Comparison of ENCODE assay signal across 8 cellular contexts in genomic region chr17:59330314-59330942, GRCh38. TPM values are rescaled to one million over a fixed set of nuclear protein-coding genes. Genes with fewer than 3 reads are reported as not detected.
DNase-seq lines count a peak whose midpoint lies in the region; ATAC-seq and TF ChIP-seq lines count a peak whose summit lies in the region.

No MANE protein-coding gene starts in this region.

- H3F3A ChIP-seq in DOHH2 (ENCODE audit: control insufficient read depth, insufficient read depth): peaks cover 11% of the 10 kb centered on the region
- peaks cover 42% of the 10 kb centered on the region for H3F3A ChIP-seq in neural progenitor cell (ENCODE audit: low read depth)

- H3K9ac ChIP-seq in OCI-LY3 (ENCODE audit: low read length) (peak overlapping the region; percentile 44), neural progenitor cell (no peak overlapping the region)

- no peaks in the 10 kb centered on the region for H3K9me3 Mint-ChIP-seq in neural progenitor cell

- H3K36me3 ChIP-seq in DOHH2 (ENCODE audit: control insufficient read depth, low read length) (no peaks in the 10 kb centered on the region), OCI-LY3 (replicated peaks; ENCODE audit: low read depth, low read length) (peaks cover 2% of the 10 kb centered on the region), neural progenitor cell (no peaks in the 10 kb centered on the region)

- H3K4me3 ChIP-seq in DOHH2 (ENCODE audit: low read length): no peak overlapping the region
- peak overlapping the region; percentile 46 for H3K4me3 ChIP-seq in OCI-LY3 (ENCODE audit: low read length)
- H3K4me3 ChIP-seq in neural progenitor cell: peak overlapping the region; percentile 79

- H3K4me1 Mint-ChIP-seq in neural progenitor cell: peaks cover 44% of the 10 kb centered on the region

- no peaks in the 10 kb centered on the region for H3K9me2 ChIP-seq in DOHH2 (replicated peaks; ENCODE audit: control insufficient read depth, low read length)

- POLR2A ChIA-PET in HEK293T (lab: Yijun Ruan, JAX): no interaction called here

- H3K9me3 ChIP-seq in DOHH2 (ENCODE audit: control insufficient read depth, insufficient read depth, low read length): no peaks in the 10 kb centered on the region
- no peaks in the 10 kb centered on the region for H3K9me3 ChIP-seq in OCI-LY3 (ENCODE audit: insufficient read depth, low read length)
- no peaks in the 10 kb centered on the region for H3K9me3 ChIP-seq in neural progenitor cell (ENCODE audit: low read depth)

- H3K79me2 ChIP-seq in DOHH2 (ENCODE audit: control insufficient read depth, low read length) (no peaks in the 10 kb centered on the region), OCI-LY3 (ENCODE audit: low read length) (peaks cover 39% of the 10 kb centered on the region), neural progenitor cell (ENCODE audit: low read depth) (peaks cover 35% of the 10 kb centered on the region)

- H3K36me3 Mint-ChIP-seq in neural progenitor cell: no peaks in the 10 kb centered on the region

- peak; percentile 49 for DNase-seq in neural progenitor cell (ENCODE audit: low spot score)
- DNase-seq in HEK293T (ENCODE audit: extremely low spot score): no peak
- DNase-seq in KBM-7: no peak
- no peak for DNase-seq in NCI-H1436 (lab: John Stamatoyannopoulos, UW)
- DNase-seq in NCI-H2081 (lab: John Stamatoyannopoulos, UW): no peak

- no peak overlapping the region for H3K27ac ChIP-seq in DOHH2 (ENCODE audit: low read depth, low read length)
- H3K27ac ChIP-seq in OCI-LY3 (ENCODE audit: low read length): peak overlapping the region; percentile 79
- no peak overlapping the region for H3K27ac ChIP-seq in neural progenitor cell

- H3K27me3 ChIP-seq in DOHH2 (ENCODE audit: control insufficient read depth, low read length) (peaks cover 33% of the 10 kb centered on the region), OCI-LY3 (ENCODE audit: low read depth, low read length) (no peaks in the 10 kb centered on the region), neural progenitor cell (peaks cover 19% of the 10 kb centered on the region)

- peak; percentile 33 for ATAC-seq in esophagus mucosa

- peaks cover 5% of the 10 kb centered on the region for H3K27me3 Mint-ChIP-seq in neural progenitor cell (ENCODE audit: insufficient read depth, low read depth)

- CTCF ChIA-PET in HEK293T (lab: Yijun Ruan, JAX): interaction anchor here (0.8 to 1.8 kb wide), 14 partner anchors 15 to 229 kb away, joined by 3 to 26 read pairs (median 4); no protein-coding TSS in a partner anchor

- H3K27ac Mint-ChIP-seq in neural progenitor cell: peak overlapping the region; percentile 75

- peak overlapping the region; percentile 76 for H3K4me3 Mint-ChIP-seq in neural progenitor cell

- H2AFZ ChIP-seq in OCI-LY3 (ENCODE audit: low read depth, low read length) (no peak overlapping the region), neural progenitor cell (replicated peaks) (no peak overlapping the region)

- in situ Hi-C loops in KBM-7 (cut with MboI; ENCODE audit: low pct_unique_long_range_greater_than_20kb, low sequenced_read_pairs): no loop called here

- peak overlapping the region; percentile 4; the same call in 1 of the 2 replicates for H3K4me2 ChIP-seq in DOHH2 (ENCODE audit: low read length)
- peak overlapping the region; percentile 99 for H3K4me2 ChIP-seq in OCI-LY3 (ENCODE audit: low read length)
- peak overlapping the region; percentile 74 for H3K4me2 ChIP-seq in neural progenitor cell

- H4K20me1 ChIP-seq in DOHH2 (ENCODE audit: control insufficient read depth, insufficient read depth, low read depth, low read length) (no peaks in the 10 kb centered on the region), OCI-LY3 (ENCODE audit: insufficient read depth, low read length) (peaks cover 28% of the 10 kb centered on the region), neural progenitor cell (ENCODE audit: low read depth) (peaks cover 36% of the 10 kb centered on the region)

- H3K4me1 ChIP-seq in DOHH2 (ENCODE audit: control insufficient read depth, low read length) (peaks cover 46% of the 10 kb centered on the region), OCI-LY3 (ENCODE audit: low read length) (peaks cover 51% of the 10 kb centered on the region), neural progenitor cell (peaks cover 48% of the 10 kb centered on the region)

- TF ChIP-seq CTCF in DOHH2 (IDR thresholded peaks at IDR 0.05; ENCODE audit: low read depth, low read length, poor library complexity, severe bottlenecking) (no peak), OCI-LY3 (IDR thresholded peaks at IDR 0.05; ENCODE audit: low read depth, low read length) (no peak), neural progenitor cell (IDR thresholded peaks at IDR 0.05) (no peak)

TF ChIP-seq in HEK293T, 16 proteins besides CTCF, POLR2A, EP300 and RAD21:
- no peak for TF ChIP-seq FOXM1 (IDR thresholded peaks at IDR 0.05; ENCODE audit: borderline replicate concordance)
- no peak for TF ChIP-seq TARDBP (IDR thresholded peaks at IDR 0.05)
- no peak for TF ChIP-seq LEF1 (IDR thresholded peaks at IDR 0.05; ENCODE audit: borderline replicate concordance)
- TF ChIP-seq L3MBTL2 (conservative IDR thresholded peaks at IDR 0.05): no peak
- TF ChIP-seq SUZ12 (IDR thresholded peaks at IDR 0.05): no peak
- no peak for TF ChIP-seq CTBP1 (IDR thresholded peaks at IDR 0.05; ENCODE audit: borderline replicate concordance)

RNA-seq across cellular contexts. Expression of gene YPEL2, which starts 1.0 kb away (rescaled TPM):
- total RNA-seq in esophagus mucosa (5.7 TPM), neural progenitor cell (ENCODE audit: low replicate concordance) (21.4 and 38.0 TPM in 2 replicates)

Comparison
In these comparisons a context has a peak if more than half of its experiments do, and no peak if none do; other contexts are left out.
1. H3K4me2 ChIP-seq: peak in every context shown above with its lines; median percentile 99 in OCI-LY3; 74 in neural progenitor cell; 4 in DOHH2.